Comparison of ENCODE assay signal across 21 cellular contexts in the genomic region with DNA sequence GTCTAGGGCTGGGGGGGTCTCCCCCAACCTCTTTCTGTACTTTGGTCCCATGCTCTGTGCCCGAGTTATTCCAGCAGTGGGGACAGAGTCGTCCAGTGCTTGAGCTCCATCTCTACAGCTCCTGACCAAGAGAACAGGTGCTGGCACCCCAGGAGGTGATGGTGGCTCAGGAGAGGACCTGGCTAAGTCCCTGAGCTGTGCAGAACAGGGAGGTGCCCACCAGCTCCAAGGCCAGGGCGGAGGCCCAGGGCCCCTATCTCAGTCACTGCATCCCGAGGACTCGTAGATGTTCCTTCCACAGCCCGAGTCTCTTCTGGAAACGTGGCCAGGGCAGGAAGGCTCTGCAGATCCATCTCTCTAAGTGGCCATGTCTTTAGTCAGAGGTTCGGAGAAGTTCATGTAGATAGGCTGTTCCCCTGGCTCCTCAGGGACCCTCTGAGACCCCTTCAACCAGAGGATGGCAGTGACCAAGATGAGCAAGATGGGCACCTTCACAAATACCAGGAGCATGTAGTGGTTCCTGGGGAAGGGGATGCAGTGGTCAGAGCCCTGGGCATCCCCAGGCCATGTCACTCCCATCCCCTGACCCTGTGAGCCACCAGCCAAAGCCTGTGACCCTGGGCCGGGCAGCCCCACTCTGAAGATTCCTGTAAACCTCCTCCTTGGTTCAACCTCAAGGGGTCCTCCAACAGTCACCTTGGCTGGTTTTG.
DNase-seq lines count a peak whose midpoint lies in the region; ATAC-seq and TF ChIP-seq lines count a peak whose summit lies in the region.
"Had no signal": no experiment of that assay in that cellular context is flagged by ENCODE, and none has a peak within 500 bp of the region (broad histone marks: within the 10 kb centered on the region; RNA-seq: fewer than 3 reads in every experiment).

No MANE protein-coding gene starts in this region.

- POLR2A ChIA-PET in HEK293T (lab: Yijun Ruan, JAX) = no interaction called here

- H3K27me3 Mint-ChIP-seq in stimulated activated naive B cell treated with anti-CD40 and anti-IgM and Interleukin-4, amounts not matched to agents 10 μg/mL and 1 μg/mL and 100 μg/mL, for 72 hours = peaks cover 0 to 17% of the 10 kb centered on the region in 2 donors

- peak overlapping the region; percentile 80 for H3K27ac Mint-ChIP-seq in stimulated activated naive B cell treated with anti-CD40 and anti-IgM and Interleukin-4, amounts not matched to agents 10 μg/mL and 1 μg/mL and 100 μg/mL, for 72 hours
- H3K27ac Mint-ChIP-seq: activated naive CD8-positive, alpha-beta T cell treated with anti-CD3 and anti-CD28 coated beads for 36 hours; activated T-helper 2 cell treated with anti-CD3 and anti-CD28 coated beads, Interferon-gamma antibody, Interleukin-2, Interleukin-4, amounts not matched to agents 10 μg/mL and 5 μg/mL and 100 μg/mL, durations not matched to agents 14 hours and 24 hours and 36 hours; stimulated activated naive CD8-positive, alpha-beta T cell treated with anti-CD3 and anti-CD28 coated beads, Interleukin-15, amount 100 ng/mL, for 72 hours had no signal

- H3K4me3 Mint-ChIP-seq in stimulated activated naive B cell treated with anti-CD40 and anti-IgM and Interleukin-4, amounts not matched to agents 10 μg/mL and 1 μg/mL and 100 μg/mL, for 72 hours = no peak overlapping the region
- H3K4me3 Mint-ChIP-seq: activated naive CD8-positive, alpha-beta T cell treated with anti-CD3 and anti-CD28 coated beads for 36 hours; stimulated activated naive CD8-positive, alpha-beta T cell treated with anti-CD3 and anti-CD28 coated beads, Interleukin-15, amount 100 ng/mL, for 72 hours had no signal

- CTCF ChIA-PET in HEK293T (lab: Yijun Ruan, JAX) = no interaction called here

- ATAC-seq in stimulated activated naive B cell treated with anti-CD40 and anti-IgM and Interleukin-4, amounts not matched to agents 10 μg/mL and 1 μg/mL and 100 μg/mL, for 72 hours (replicated peaks) = no peak
- ATAC-seq in HG02678 (IDR thresholded peaks at IDR 0.05; ENCODE audit: unreplicated experiment) = no peak
- ATAC-seq: SK-N-SH treated with all-trans-retinoic acid at 6 μM for 48 hours had no signal

- peaks cover 33 to 74% of the 10 kb centered on the region in 2 donors for H3K4me1 Mint-ChIP-seq in stimulated activated naive B cell treated with anti-CD40 and anti-IgM and Interleukin-4, amounts not matched to agents 10 μg/mL and 1 μg/mL and 100 μg/mL, for 72 hours

- peak; percentile 50 for DNase-seq in activated CD8-positive, alpha-beta memory T cell treated with anti-CD3 and anti-CD28 coated beads for 24 hours
- no peak for DNase-seq in activated CD8-positive, alpha-beta memory T cell treated with anti-CD3 and anti-CD28 coated beads, Interleukin-2, amount 50 U/mL, for 4 hours
- DNase-seq in HEK293T (ENCODE audit: extremely low spot score) (peak; percentile 4), iPS-NIHi7 (ENCODE audit: extremely low spot score) (peak; percentile 5), NCI-H2196 treated with DMSO at 0.1 percent for 48 hours (lab: John Stamatoyannopoulos, UW; ENCODE audit: unreplicated experiment) (no peak), DMS114 treated with DMSO at 0.1 percent for 48 hours (lab: John Stamatoyannopoulos, UW; ENCODE audit: unreplicated experiment) (no peak)
- DNase-seq in stimulated activated naive B cell treated with anti-CD40 and anti-IgM and Interleukin-4, amounts not matched to agents 10 μg/mL and 1 μg/mL and 100 μg/mL, for 72 hours = no peak
- DNase-seq: activated CD4-positive, alpha-beta T cell treated with anti-CD3 and anti-CD28 coated beads, Interleukin-2, amount 50 U/mL, for 1 hour; activated naive CD8-positive, alpha-beta T cell treated with anti-CD3 and anti-CD28 coated beads for 36 hours; central memory CD4-positive, alpha-beta T cell; DMS79 treated with DMSO at 0.1 percent for 48 hours; left ventricle myocardium superior; NCI-H1048; NCI-H2081; NCI-H774; sigmoid colon; T-helper 2 cell had no signal

- H3K9me3 Mint-ChIP-seq in stimulated activated naive B cell treated with anti-CD40 and anti-IgM and Interleukin-4, amounts not matched to agents 10 μg/mL and 1 μg/mL and 100 μg/mL, for 72 hours = peaks cover 12 to 13% of the 10 kb centered on the region in 2 donors

- H3K36me3 Mint-ChIP-seq in stimulated activated naive B cell treated with anti-CD40 and anti-IgM and Interleukin-4, amounts not matched to agents 10 μg/mL and 1 μg/mL and 100 μg/mL, for 72 hours = peaks cover 46 to 62% of the 10 kb centered on the region in 2 donors

TF ChIP-seq in HEK293T, 16 proteins besides CTCF, POLR2A, EP300 and RAD21:
- no peak for TF ChIP-seq ZNF384 (IDR thresholded peaks at IDR 0.05)
- TF ChIP-seq, protein P1, sequence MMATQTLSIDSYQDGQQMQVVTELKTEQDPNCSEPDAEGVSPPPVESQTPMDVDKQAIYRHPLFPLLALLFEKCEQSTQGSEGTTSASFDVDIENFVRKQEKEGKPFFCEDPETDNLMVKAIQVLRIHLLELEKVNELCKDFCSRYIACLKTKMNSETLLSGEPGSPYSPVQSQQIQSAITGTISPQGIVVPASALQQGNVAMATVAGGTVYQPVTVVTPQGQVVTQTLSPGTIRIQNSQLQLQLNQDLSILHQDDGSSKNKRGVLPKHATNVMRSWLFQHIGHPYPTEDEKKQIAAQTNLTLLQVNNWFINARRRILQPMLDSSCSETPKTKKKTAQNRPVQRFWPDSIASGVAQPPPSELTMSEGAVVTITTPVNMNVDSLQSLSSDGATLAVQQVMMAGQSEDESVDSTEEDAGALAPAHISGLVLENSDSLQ (IDR thresholded peaks at IDR 0.05) = no peak
- no peak for TF ChIP-seq ELF4 (IDR thresholded peaks at IDR 0.05)
- no peak for TF ChIP-seq NFRKB (IDR thresholded peaks at IDR 0.05)
- TF ChIP-seq CTBP1 (IDR thresholded peaks at IDR 0.05; ENCODE audit: borderline replicate concordance) = no peak
- TF ChIP-seq SP1 (IDR thresholded peaks at IDR 0.05) = no peak
- no peak for TF ChIP-seq FOXK2 (IDR thresholded peaks at IDR 0.05)
- no peak for TF ChIP-seq SUZ12 (IDR thresholded peaks at IDR 0.05)
- TF ChIP-seq L3MBTL2 (conservative IDR thresholded peaks at IDR 0.05) = no peak
- TF ChIP-seq FOXM1 (IDR thresholded peaks at IDR 0.05; ENCODE audit: borderline replicate concordance) = no peak
- no peak for TF ChIP-seq ARNT (IDR thresholded peaks at IDR 0.05)
- TF ChIP-seq HDGF (IDR thresholded peaks at IDR 0.05; ENCODE audit: borderline replicate concordance) = no peak
- TF ChIP-seq FOXA1 (IDR thresholded peaks at IDR 0.05) = no peak
- TF ChIP-seq TARDBP (IDR thresholded peaks at IDR 0.05) = no peak
- no peak for TF ChIP-seq LEF1 (IDR thresholded peaks at IDR 0.05; ENCODE audit: borderline replicate concordance)
- TF ChIP-seq BHLHE40 (IDR thresholded peaks at IDR 0.05; ENCODE audit: borderline replicate concordance) = no peak

Comparison
In these comparisons a context has a peak if more than half of its experiments do, and no peak if none do; other contexts are left out.
1. DNase-seq: peak in activated CD8-positive, alpha-beta memory T cell treated with anti-CD3 and anti-CD28 coated beads for 24 hours (single experiment), HEK293T (single experiment) and iPS-NIHi7 (single experiment); none in activated CD8-positive, alpha-beta memory T cell treated with anti-CD3 and anti-CD28 coated beads, Interleukin-2, amount 50 U/mL, for 4 hours (single experiment), stimulated activated naive B cell treated with anti-CD40 and anti-IgM and Interleukin-4, amounts not matched to agents 10 μg/mL and 1 μg/mL and 100 μg/mL, for 72 hours (single experiment), NCI-H2196 treated with DMSO at 0.1 percent for 48 hours (single experiment) and DMS114 treated with DMSO at 0.1 percent for 48 hours (single experiment).